In the genomic region with DNA sequence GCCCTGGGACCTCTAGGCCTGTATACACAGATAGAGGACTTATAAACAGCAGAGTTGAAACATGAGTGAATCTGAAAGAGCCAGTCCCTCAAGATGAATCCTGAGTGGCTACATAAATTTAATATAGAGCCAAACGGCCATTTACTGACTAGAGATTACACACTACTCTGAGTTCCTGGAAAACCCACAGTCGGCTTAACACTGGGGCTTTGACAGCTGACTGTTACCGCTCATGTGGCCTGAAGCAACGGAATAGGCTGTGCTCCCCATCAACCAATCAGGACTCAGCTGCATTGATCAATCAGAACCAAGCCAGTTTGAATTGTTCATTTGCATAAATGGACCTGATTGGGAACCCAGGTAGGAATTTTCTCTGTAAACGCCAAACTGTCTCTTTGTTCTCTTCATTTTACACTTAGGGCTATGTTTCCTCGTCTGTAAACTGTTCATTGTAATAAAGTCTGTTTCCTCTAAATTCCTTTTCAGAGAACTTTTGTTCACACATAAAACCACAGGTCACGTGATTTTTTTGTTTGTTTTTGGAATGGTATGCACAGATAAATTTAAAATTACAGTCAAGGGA, we compare ENCODE assay signal across 1 cellular context.
A peak's percentile ranks its signal among the peaks of the same experiment; 100 is the strongest.
TF ChIP-seq lines count a peak whose summit lies in the region.

No MANE protein-coding gene starts in this region.

TF ChIP-seq in K562, 482 proteins besides CTCF, POLR2A, EP300 and RAD21 (continued from another document and continues in another):
- TF ChIP-seq TSC22D4 (tag; IDR thresholded peaks at IDR 0.05) = no peak
- TF ChIP-seq ARID2 (IDR thresholded peaks at IDR 0.05) = no peak
- no peak for TF ChIP-seq POLR2AphosphoS2 (IDR thresholded peaks at IDR 0.05; ENCODE audit: low read length)
- TF ChIP-seq SIN3A (IDR thresholded peaks at IDR 0.05; ENCODE audit: borderline replicate concordance in 2 of 2, control insufficient read depth in 1 of 2, low read depth in 2 of 2, low read length in 2 of 2) = no peak
- TF ChIP-seq, protein P1, sequence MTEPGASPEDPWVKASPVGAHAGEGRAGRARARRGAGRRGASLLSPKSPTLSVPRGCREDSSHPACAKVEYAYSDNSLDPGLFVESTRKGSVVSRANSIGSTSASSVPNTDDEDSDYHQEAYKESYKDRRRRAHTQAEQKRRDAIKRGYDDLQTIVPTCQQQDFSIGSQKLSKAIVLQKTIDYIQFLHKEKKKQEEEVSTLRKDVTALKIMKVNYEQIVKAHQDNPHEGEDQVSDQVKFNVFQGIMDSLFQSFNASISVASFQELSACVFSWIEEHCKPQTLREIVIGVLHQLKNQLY (CRISPR knock-in tag; conservative IDR thresholded peaks at IDR 0.05) = no peak
- TF ChIP-seq POLR2B (IDR thresholded peaks at IDR 0.05; ENCODE audit: low read depth, partially characterized antibody) = no peak
- no peak for TF ChIP-seq ZNF436 (CRISPR knock-in tag; IDR thresholded peaks at IDR 0.05)
- TF ChIP-seq STAT5A (IDR thresholded peaks at IDR 0.05; ENCODE audit: borderline replicate concordance, low read length) = peak; percentile 92
- TF ChIP-seq, protein P2, sequence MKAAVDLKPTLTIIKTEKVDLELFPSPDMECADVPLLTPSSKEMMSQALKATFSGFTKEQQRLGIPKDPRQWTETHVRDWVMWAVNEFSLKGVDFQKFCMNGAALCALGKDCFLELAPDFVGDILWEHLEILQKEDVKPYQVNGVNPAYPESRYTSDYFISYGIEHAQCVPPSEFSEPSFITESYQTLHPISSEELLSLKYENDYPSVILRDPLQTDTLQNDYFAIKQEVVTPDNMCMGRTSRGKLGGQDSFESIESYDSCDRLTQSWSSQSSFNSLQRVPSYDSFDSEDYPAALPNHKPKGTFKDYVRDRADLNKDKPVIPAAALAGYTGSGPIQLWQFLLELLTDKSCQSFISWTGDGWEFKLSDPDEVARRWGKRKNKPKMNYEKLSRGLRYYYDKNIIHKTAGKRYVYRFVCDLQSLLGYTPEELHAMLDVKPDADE (conservative IDR thresholded peaks at IDR 0.05; ENCODE audit: control insufficient read depth, low read depth, low read length) = no peak
- no peak for TF ChIP-seq KAT8 (IDR thresholded peaks at IDR 0.05; ENCODE audit: low read depth)
- TF ChIP-seq SP2 (IDR thresholded peaks at IDR 0.05; ENCODE audit: extremely low read depth, low read depth, low read length, poor library complexity, severe bottlenecking) = no peak
- peak; percentile 16; the same call in 1 of the 2 replicates for TF ChIP-seq SOX6 (IDR thresholded peaks at IDR 0.05)
- TF ChIP-seq ZNF134 (CRISPR knock-in tag; conservative IDR thresholded peaks at IDR 0.05) = no peak
- TF ChIP-seq, protein P3, sequence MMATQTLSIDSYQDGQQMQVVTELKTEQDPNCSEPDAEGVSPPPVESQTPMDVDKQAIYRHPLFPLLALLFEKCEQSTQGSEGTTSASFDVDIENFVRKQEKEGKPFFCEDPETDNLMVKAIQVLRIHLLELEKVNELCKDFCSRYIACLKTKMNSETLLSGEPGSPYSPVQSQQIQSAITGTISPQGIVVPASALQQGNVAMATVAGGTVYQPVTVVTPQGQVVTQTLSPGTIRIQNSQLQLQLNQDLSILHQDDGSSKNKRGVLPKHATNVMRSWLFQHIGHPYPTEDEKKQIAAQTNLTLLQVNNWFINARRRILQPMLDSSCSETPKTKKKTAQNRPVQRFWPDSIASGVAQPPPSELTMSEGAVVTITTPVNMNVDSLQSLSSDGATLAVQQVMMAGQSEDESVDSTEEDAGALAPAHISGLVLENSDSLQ (IDR thresholded peaks at IDR 0.05) = peak; percentile 87
- peak; percentile 69 for TF ChIP-seq CBFA2T3 (IDR thresholded peaks at IDR 0.05)
- no peak; the same call in 1 of the 2 replicates for TF ChIP-seq DPF2 (IDR thresholded peaks at IDR 0.05)
- no peak for TF ChIP-seq ZNF282 (CRISPR knock-in tag; IDR thresholded peaks at IDR 0.05)
- no peak for TF ChIP-seq XRCC3 (IDR thresholded peaks at IDR 0.05)
- TF ChIP-seq POLR2H (tag; IDR thresholded peaks at IDR 0.05; ENCODE audit: low read depth) = peak; percentile 84
- TF ChIP-seq ATF3 (IDR thresholded peaks at IDR 0.05) = no peak
- TF ChIP-seq ATF3 (CRISPR knock-in tag; conservative IDR thresholded peaks at IDR 0.05) = no peak
- TF ChIP-seq ZNF324 (CRISPR knock-in tag; IDR thresholded peaks at IDR 0.05) = no peak
- TF ChIP-seq ZNF717 (CRISPR knock-in tag; IDR thresholded peaks at IDR 0.05) = no peak
- TF ChIP-seq SMARCA4 (IDR thresholded peaks at IDR 0.05) = peak; percentile 11; the same call in 1 of the 2 replicates
- TF ChIP-seq SLC30A9 (CRISPR knock-in tag; IDR thresholded peaks at IDR 0.05) = no peak
- peak; percentile 95 for TF ChIP-seq FOXM1 (IDR thresholded peaks at IDR 0.05; ENCODE audit: low read depth)
- no peak for TF ChIP-seq FOXM1 (CRISPR knock-in tag; IDR thresholded peaks at IDR 0.05; ENCODE audit: low read depth)
- no peak for TF ChIP-seq ZSCAN32 (CRISPR knock-in tag; IDR thresholded peaks at IDR 0.05)
- TF ChIP-seq ZNF263 (CRISPR knock-in tag; IDR thresholded peaks at IDR 0.05; ENCODE audit: borderline replicate concordance) = no peak
- TF ChIP-seq FOXP4 (CRISPR knock-in tag; IDR thresholded peaks at IDR 0.05; ENCODE audit: borderline replicate concordance) = no peak
- TF ChIP-seq DDX20 (tag; IDR thresholded peaks at IDR 0.05; ENCODE audit: low read depth) = no peak
- 0 out of 2 replicates have a peak, but pooled peaks have one; percentile 3 for TF ChIP-seq ZNF668 (CRISPR knock-in tag; IDR thresholded peaks at IDR 0.05)
- TF ChIP-seq HMG20A (CRISPR knock-in tag; conservative IDR thresholded peaks at IDR 0.05) = no peak
- TF ChIP-seq ZNF76 (CRISPR knock-in tag; IDR thresholded peaks at IDR 0.05; ENCODE audit: borderline replicate concordance) = no peak
- TF ChIP-seq BCOR (IDR thresholded peaks at IDR 0.05) = no peak
- TF ChIP-seq NBN (IDR thresholded peaks at IDR 0.05; ENCODE audit: low read depth) = no peak
- TF ChIP-seq HOXB6 (CRISPR knock-in tag; IDR thresholded peaks at IDR 0.05; ENCODE audit: borderline replicate concordance) = no peak
- TF ChIP-seq GABPB2 (CRISPR knock-in tag; conservative IDR thresholded peaks at IDR 0.05) = no peak
- no peak for TF ChIP-seq ZNF699 (CRISPR knock-in tag; IDR thresholded peaks at IDR 0.05; ENCODE audit: insufficient replicate concordance)
- no peak for TF ChIP-seq NEUROD1 (IDR thresholded peaks at IDR 0.05; ENCODE audit: borderline replicate concordance, low read depth, low read length, partially characterized antibody)
- TF ChIP-seq ZHX1 (conservative IDR thresholded peaks at IDR 0.05; ENCODE audit: low read length) = no peak
- no peak for TF ChIP-seq KLF1 (tag; IDR thresholded peaks at IDR 0.05)
- TF ChIP-seq CHCHD3 (CRISPR knock-in tag; IDR thresholded peaks at IDR 0.05) = no peak
- no peak for TF ChIP-seq NCOA1 (IDR thresholded peaks at IDR 0.05; ENCODE audit: low read depth)
- no peak for TF ChIP-seq FOXO4 (CRISPR knock-in tag; IDR thresholded peaks at IDR 0.05)
- TF ChIP-seq SMAD1 (IDR thresholded peaks at IDR 0.05; ENCODE audit: low read depth, low read length, partially characterized antibody) = no peak
- TF ChIP-seq ILF3 (IDR thresholded peaks at IDR 0.05; ENCODE audit: borderline replicate concordance) = no peak
- no peak for TF ChIP-seq ZNF354B (CRISPR knock-in tag; IDR thresholded peaks at IDR 0.05)
- TF ChIP-seq ZBTB1 (CRISPR knock-in tag; IDR thresholded peaks at IDR 0.05; ENCODE audit: borderline replicate concordance, low read depth) = no peak
- TF ChIP-seq HEY1 (CRISPR knock-in tag; IDR thresholded peaks at IDR 0.05; ENCODE audit: borderline replicate concordance) = no peak
- TF ChIP-seq, protein P4, sequence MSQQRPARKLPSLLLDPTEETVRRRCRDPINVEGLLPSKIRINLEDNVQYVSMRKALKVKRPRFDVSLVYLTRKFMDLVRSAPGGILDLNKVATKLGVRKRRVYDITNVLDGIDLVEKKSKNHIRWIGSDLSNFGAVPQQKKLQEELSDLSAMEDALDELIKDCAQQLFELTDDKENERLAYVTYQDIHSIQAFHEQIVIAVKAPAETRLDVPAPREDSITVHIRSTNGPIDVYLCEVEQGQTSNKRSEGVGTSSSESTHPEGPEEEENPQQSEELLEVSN (IDR thresholded peaks at IDR 0.05; ENCODE audit: borderline replicate concordance in 1 of 2, extremely low read depth in 1 of 2, insufficient read depth in 1 of 2, insufficient read length in 1 of 2, low read depth in 1 of 2, low read length in 1 of 2, poor library complexity in 1 of 2, severe bottlenecking in 1 of 2) = peak in 1 of 2 experiments; percentile 56
- no peak for TF ChIP-seq ATF4 (CRISPR knock-in tag; IDR thresholded peaks at IDR 0.05)
- TF ChIP-seq JUN (IDR thresholded peaks at IDR 0.05; ENCODE audit: borderline replicate concordance, low read depth, low read length) = no peak
- TF ChIP-seq JUN (CRISPR knock-in tag; IDR thresholded peaks at IDR 0.05; ENCODE audit: borderline replicate concordance) = no peak
- TF ChIP-seq, protein P5, sequence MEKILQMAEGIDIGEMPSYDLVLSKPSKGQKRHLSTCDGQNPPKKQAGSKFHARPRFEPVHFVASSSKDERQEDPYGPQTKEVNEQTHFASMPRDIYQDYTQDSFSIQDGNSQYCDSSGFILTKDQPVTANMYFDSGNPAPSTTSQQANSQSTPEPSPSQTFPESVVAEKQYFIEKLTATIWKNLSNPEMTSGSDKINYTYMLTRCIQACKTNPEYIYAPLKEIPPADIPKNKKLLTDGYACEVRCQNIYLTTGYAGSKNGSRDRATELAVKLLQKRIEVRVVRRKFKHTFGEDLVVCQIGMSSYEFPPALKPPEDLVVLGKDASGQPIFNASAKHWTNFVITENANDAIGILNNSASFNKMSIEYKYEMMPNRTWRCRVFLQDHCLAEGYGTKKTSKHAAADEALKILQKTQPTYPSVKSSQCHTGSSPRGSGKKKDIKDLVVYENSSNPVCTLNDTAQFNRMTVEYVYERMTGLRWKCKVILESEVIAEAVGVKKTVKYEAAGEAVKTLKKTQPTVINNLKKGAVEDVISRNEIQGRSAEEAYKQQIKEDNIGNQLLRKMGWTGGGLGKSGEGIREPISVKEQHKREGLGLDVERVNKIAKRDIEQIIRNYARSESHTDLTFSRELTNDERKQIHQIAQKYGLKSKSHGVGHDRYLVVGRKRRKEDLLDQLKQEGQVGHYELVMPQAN (IDR thresholded peaks at IDR 0.05; ENCODE audit: borderline replicate concordance) = no peak
